13 cellular contexts compared by ENCODE assay signal in genomic region chr7:50362712-50363282, GRCh38. TPM values are rescaled to one million over a fixed set of nuclear protein-coding genes. Genes with fewer than 3 reads are reported as not detected.
DNase-seq lines count a peak whose midpoint lies in the region; ATAC-seq and TF ChIP-seq lines count a peak whose summit lies in the region.
"Had no signal": no experiment of that assay in that cellular context is flagged by ENCODE, and none has a peak within 500 bp of the region (broad histone marks: within the 10 kb centered on the region; RNA-seq: fewer than 3 reads in every experiment).

No MANE protein-coding gene starts in this region.

- H3K4ac ChIP-seq in mesendoderm (ENCODE audit: low read depth, low read length): no peak overlapping the region

- H2BK15ac ChIP-seq in mesendoderm (replicated peaks; ENCODE audit: low read depth): no peak overlapping the region

- no peak overlapping the region for H3K9ac ChIP-seq in mesendoderm (ENCODE audit: low read length)

- no peak overlapping the region for H2BK5ac ChIP-seq in mesendoderm (ENCODE audit: low read length)

- no peaks in the 10 kb centered on the region for H3K79me2 ChIP-seq in mesendoderm (ENCODE audit: control insufficient read depth, insufficient read depth, low read length)

- H3K4me1 ChIP-seq in mesendoderm (ENCODE audit: control insufficient read depth, low read depth, low read length): peaks cover 13% of the 10 kb centered on the region
- H3K4me1 ChIP-seq: ascending aorta had no signal

- TF ChIP-seq CTCF in CD4-positive, alpha-beta T cell (IDR thresholded peaks at IDR 0.05): no peak

- no peak overlapping the region for H3K4me3 ChIP-seq in mesendoderm (ENCODE audit: low read length)
- H3K4me3 ChIP-seq: ascending aorta had no signal

- H4K5ac ChIP-seq in mesendoderm (ENCODE audit: low read length): no peak overlapping the region

- H3K36me3 ChIP-seq in KOPT-K1 (ENCODE audit: insufficient read depth, low read length) (peaks cover 79% of the 10 kb centered on the region), mesendoderm (ENCODE audit: control insufficient read depth, insufficient read depth, low read length) (no peaks in the 10 kb centered on the region)
- H3K36me3 ChIP-seq: ascending aorta had no signal

- H3K4me3 Mint-ChIP-seq in CD4-positive, alpha-beta T cell: peak overlapping the region; percentile 47

- H3K27me3 ChIP-seq in CD4-positive, alpha-beta T cell (ENCODE audit: control insufficient read depth, insufficient read depth, low read length): no peaks in the 10 kb centered on the region
- H3K27me3 ChIP-seq in mesendoderm (ENCODE audit: insufficient read depth, low read length, poor library complexity): no peaks in the 10 kb centered on the region
- H3K27me3 ChIP-seq: ascending aorta had no signal

- H3K79me1 ChIP-seq in mesendoderm (ENCODE audit: low read length): no peaks in the 10 kb centered on the region

- H4K8ac ChIP-seq in mesendoderm (ENCODE audit: low read depth, low read length): no peak overlapping the region

- H3K4me2 ChIP-seq in mesendoderm (ENCODE audit: low read length): no peak overlapping the region

- no peak overlapping the region for H2BK120ac ChIP-seq in mesendoderm (ENCODE audit: low read depth, low read length)

- H3K9me3 Mint-ChIP-seq in CD4-positive, alpha-beta T cell: no peaks in the 10 kb centered on the region

- no CpG with 5 or more reads among the region's 6 CpGs for WGBS in mesendoderm (ENCODE audit: extremely low coverage, insufficient coverage, low lambda C conversion rate)

- H3K27ac ChIP-seq in CD4-positive, alpha-beta T cell (ENCODE audit: low read depth, low read length): peak overlapping the region; percentile 96
- peak overlapping the region; percentile 99 for H3K27ac ChIP-seq in KOPT-K1 (ENCODE audit: low read depth, low read length, poor library complexity, severe bottlenecking)
- no peak overlapping the region for H3K27ac ChIP-seq in mesendoderm (ENCODE audit: low read depth, low read length)
- H3K27ac ChIP-seq: ascending aorta had no signal

- CTCF ChIA-PET in CD4-positive, alpha-beta T cell (lab: Charles Lee): interaction anchor here (0.8 to 3.4 kb wide), 6 partner anchors 16 to 220 kb away, joined by 3 to 11 read pairs (median 4); no protein-coding TSS in a partner anchor

- H3K4me1 Mint-ChIP-seq in CD4-positive, alpha-beta T cell (ENCODE audit: low read depth): peaks cover 98% of the 10 kb centered on the region

- H3K18ac ChIP-seq in mesendoderm (ENCODE audit: low read length): no peak overlapping the region

- peaks cover 97% of the 10 kb centered on the region for H3K36me3 Mint-ChIP-seq in CD4-positive, alpha-beta T cell (ENCODE audit: low read depth)

- H3K23ac ChIP-seq in mesendoderm (ENCODE audit: low read length): no peak overlapping the region

- intact Hi-C loops in CD4-positive, alpha-beta T cell (cut with DNase I, micrococcal nuclease): no loop called here

- ATAC-seq in CD4-positive, alpha-beta T cell (ENCODE audit: poor library complexity): peak; percentile 3
- ATAC-seq in GM21381 (IDR thresholded peaks at IDR 0.05; ENCODE audit: unreplicated experiment) (no peak), GM18520 (IDR thresholded peaks at IDR 0.05; ENCODE audit: unreplicated experiment) (no peak), HG03175 (IDR thresholded peaks at IDR 0.05; ENCODE audit: unreplicated experiment) (no peak)

- no peaks in the 10 kb centered on the region for H3K9me3 ChIP-seq in CD4-positive, alpha-beta T cell (ENCODE audit: control insufficient read depth, low read length)
- no peaks in the 10 kb centered on the region for H3K9me3 ChIP-seq in KOPT-K1 (ENCODE audit: insufficient read depth, low read length, poor library complexity, severe bottlenecking)
- H3K9me3 ChIP-seq: ascending aorta had no signal

- peak in 8 of 10 experiments; percentile 41 to 64 (median 56) for DNase-seq in CD4-positive, alpha-beta T cell
- peak; percentile 53 to 64 for DNase-seq in activated T-cell treated with anti-CD3 and anti-CD28 coated beads, Interleukin-2, amount 50 U/mL, for 48 hours
- peak; percentile 56 for DNase-seq in mesendoderm
- no peak for DNase-seq in NOMO-1 (lab: John Stamatoyannopoulos, UW; ENCODE audit: unreplicated experiment in 2 of 2)
- DNase-seq: NCI-H1417; NCI-H524 treated with DMSO at 0.1 percent for 48 hours; posterior cingulate gyrus; stimulated activated CD4-positive, alpha-beta T cell treated with anti-CD3 and anti-CD28 coated beads, Interleukin-2, amount 100 ng/mL, for 24 hours had no signal

- POLR2A ChIA-PET in CD4-positive, alpha-beta T cell (lab: Charles Lee): interaction anchor here (0.7 to 43.3 kb wide), 9 partner anchors 8 to 216 kb away, joined by 3 to 2111 read pairs (median 36); partner anchors contain the start of gene IKZF1

- no peak overlapping the region for H3K56ac ChIP-seq in mesendoderm (ENCODE audit: low read length)

- H3K27me3 Mint-ChIP-seq in CD4-positive, alpha-beta T cell: no peaks in the 10 kb centered on the region

- H3K27ac Mint-ChIP-seq in CD4-positive, alpha-beta T cell: no peak overlapping the region

- H2AK5ac ChIP-seq in mesendoderm (ENCODE audit: low read length): no peak overlapping the region

RNA-seq across cellular contexts. Expression of gene IKZF1, which starts 58.3 kb away (rescaled TPM):
- 100 to 1,000 TPM; 297 to 300 TPM for total RNA-seq in CD4-positive, alpha-beta T cell
- 0.29 TPM for polyA plus RNA-seq in mesendoderm (2013, experiment 1 of 2)
- polyA plus RNA-seq in mesendoderm (2013, experiment 2 of 2): 0.31 TPM

Comparison
In these comparisons a context has a peak if more than half of its experiments do, and no peak if none do; other contexts are left out.
1. DNase-seq: peak in CD4-positive, alpha-beta T cell (8 of 10), activated T-cell treated with anti-CD3 and anti-CD28 coated beads, Interleukin-2, amount 50 U/mL, for 48 hours (2 of 2) and mesendoderm (single experiment); none in NOMO-1 (0 of 2).